ENCODE assay signal across 1 cellular context in genomic region chr1:6523566-6523965, GRCh38.
TF ChIP-seq lines count a peak whose summit lies in the region.

No MANE protein-coding gene starts in this region.

TF ChIP-seq in liver, 16 proteins besides CTCF, POLR2A, EP300 and RAD21 (continued from another document):
- TF ChIP-seq, protein P1, sequence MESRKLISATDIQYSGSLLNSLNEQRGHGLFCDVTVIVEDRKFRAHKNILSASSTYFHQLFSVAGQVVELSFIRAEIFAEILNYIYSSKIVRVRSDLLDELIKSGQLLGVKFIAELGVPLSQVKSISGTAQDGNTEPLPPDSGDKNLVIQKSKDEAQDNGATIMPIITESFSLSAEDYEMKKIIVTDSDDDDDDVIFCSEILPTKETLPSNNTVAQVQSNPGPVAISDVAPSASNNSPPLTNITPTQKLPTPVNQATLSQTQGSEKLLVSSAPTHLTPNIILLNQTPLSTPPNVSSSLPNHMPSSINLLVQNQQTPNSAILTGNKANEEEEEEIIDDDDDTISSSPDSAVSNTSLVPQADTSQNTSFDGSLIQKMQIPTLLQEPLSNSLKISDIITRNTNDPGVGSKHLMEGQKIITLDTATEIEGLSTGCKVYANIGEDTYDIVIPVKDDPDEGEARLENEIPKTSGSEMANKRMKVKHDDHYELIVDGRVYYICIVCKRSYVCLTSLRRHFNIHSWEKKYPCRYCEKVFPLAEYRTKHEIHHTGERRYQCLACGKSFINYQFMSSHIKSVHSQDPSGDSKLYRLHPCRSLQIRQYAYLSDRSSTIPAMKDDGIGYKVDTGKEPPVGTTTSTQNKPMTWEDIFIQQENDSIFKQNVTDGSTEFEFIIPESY (IDR thresholded peaks at IDR 0.05), result no peak
- no peak for TF ChIP-seq REST (IDR thresholded peaks at IDR 0.05)
- TF ChIP-seq TAF1 (conservative IDR thresholded peaks at IDR 0.05), result no peak
